8 cellular contexts compared by ENCODE assay signal in the genomic region with DNA sequence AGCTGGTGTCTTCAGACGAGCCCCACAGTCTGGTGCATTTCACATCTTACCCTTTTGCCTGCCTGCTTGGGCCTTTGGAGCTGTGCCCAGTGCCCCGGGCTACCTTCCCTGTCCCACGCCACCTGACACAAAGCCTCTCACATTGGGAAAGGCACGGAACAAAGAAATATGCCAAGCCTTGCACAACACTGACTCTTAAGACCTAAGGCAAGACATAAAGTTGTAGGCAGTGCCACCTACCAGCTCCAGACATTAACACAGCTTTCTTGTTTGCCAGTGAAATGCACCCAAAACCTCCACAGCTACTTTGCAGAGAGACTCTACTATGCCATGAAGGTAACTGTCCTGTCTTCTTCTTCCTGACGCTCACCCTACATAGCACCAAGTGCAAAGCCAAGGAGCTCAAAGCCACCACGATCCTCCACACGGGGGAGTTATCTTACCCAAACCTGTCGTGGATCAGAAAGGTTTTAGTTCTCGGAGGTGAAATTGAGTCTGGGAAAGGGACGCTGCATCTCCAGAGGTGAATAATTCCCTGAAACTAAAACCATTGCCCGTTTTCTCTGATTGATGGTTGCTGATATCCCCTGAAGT. TPM values are rescaled to one million over a fixed set of nuclear protein-coding genes. Genes with fewer than 3 reads are reported as not detected.
"Had no signal": no experiment of that assay in that cellular context is flagged by ENCODE, and none has a peak within 500 bp of the region (broad histone marks: within the 10 kb centered on the region; RNA-seq: fewer than 3 reads in every experiment).

No MANE protein-coding gene starts in this region.

RNA-seq across cellular contexts. Expression of gene ANXA8L1, which starts 11.8 kb away (rescaled TPM):
- total RNA-seq: colonic mucosa; endodermal cell; fibroblast of lung; natural killer cell treated with Interleukin-12 subunit alpha and Interleukin-12 subunit beta and Interleukin-15 and Interleukin-18, amount 100 ng/mL, for 72 hours; neural crest cell; temporal lobe; thyroid gland had no signal
- polyA plus RNA-seq: sigmoid colon had no signal
